12 cellular contexts compared by ENCODE assay signal in genomic region chr2:8234757-8235374, GRCh38.
DNase-seq lines count a peak whose midpoint lies in the region; ATAC-seq and TF ChIP-seq lines count a peak whose summit lies in the region.
"Had no signal": no experiment of that assay in that cellular context is flagged by ENCODE, and none has a peak within 500 bp of the region (broad histone marks: within the 10 kb centered on the region; RNA-seq: fewer than 3 reads in every experiment).

No MANE protein-coding gene starts in this region.

- DNase-seq in RPMI8226 (peak; percentile 84), MCF 10A (ENCODE audit: unreplicated experiment) (no peak), T-helper 17 cell (no peak)
- no peak for DNase-seq in effector CD4-positive, alpha-beta T cell
- no peak for DNase-seq in activated T-cell treated with anti-CD3 and anti-CD28 coated beads, Interleukin-2, amount 50 U/mL, for 72 hours
- DNase-seq: DMS 273 treated with DMSO at 0.1 percent for 48 hours; stimulated activated naive CD8-positive, alpha-beta T cell treated with anti-CD3 and anti-CD28 coated beads, Interleukin-15, Interleukin-2, amounts not matched to agents 100 U/mL and 50 U/mL, for 24 hours had no signal

- intact Hi-C loops in MCF 10A (cut with micrococcal nuclease), result no loop called here

- H3K27me3 Mint-ChIP-seq in MCF 10A (ENCODE audit: insufficient read depth, unreplicated experiment) (no peaks in the 10 kb centered on the region), T-helper 17 cell (no peaks in the 10 kb centered on the region)
- peaks cover 32% of the 10 kb centered on the region for H3K27me3 Mint-ChIP-seq in activated T-cell treated with anti-CD3 and anti-CD28 coated beads, Interleukin-2, amount 50 U/mL, for 72 hours (ENCODE audit: low read depth)

- CTCF ChIA-PET in MCF 10A (lab: Yijun Ruan, JAX), result interaction anchor here (0.6 to 1.1 kb wide), 3 partner anchors 15 to 1793 kb away, joined by 3 to 4 read pairs (median 3); no protein-coding TSS in a partner anchor

- H3K9me3 Mint-ChIP-seq in MCF 10A (ENCODE audit: unreplicated experiment), result peaks cover 9% of the 10 kb centered on the region
- no peaks in the 10 kb centered on the region for H3K9me3 Mint-ChIP-seq in activated T-cell treated with anti-CD3 and anti-CD28 coated beads, Interleukin-2, amount 50 U/mL, for 72 hours

- H3K4me1 ChIP-seq in BLaER1 treated with 17β-estradiol and CSF1 and Interleukin-3, amounts not matched to agents 10 nM and 100 nM, result peaks cover 76 to 96% (median 89%) of the 10 kb centered on the region in 10 experiments

- peak overlapping the region in 3 of 10 experiments; percentile 3 to 17 (median 17); a peak in 3 of 20 replicates for H3K4me3 ChIP-seq in BLaER1 treated with 17β-estradiol and CSF1 and Interleukin-3, amounts not matched to agents 10 nM and 100 nM
- H3K4me3 ChIP-seq: ascending aorta had no signal

- no peak for TF ChIP-seq CTCF in MCF 10A (IDR thresholded peaks at IDR 0.05; ENCODE audit: unreplicated experiment)

- peak overlapping the region; percentile 1 to 83 (median 44); a peak in 17 of 22 replicates for H3K9ac ChIP-seq in BLaER1 treated with 17β-estradiol and CSF1 and Interleukin-3, amounts not matched to agents 10 nM and 100 nM

- BruUV-seq in MCF 10A (replicated peaks; lab: Mats Ljungman, UMichigan), result no TSS peak

- H3K4me3 Mint-ChIP-seq in MCF 10A (ENCODE audit: unreplicated experiment) (no peak overlapping the region), T-helper 17 cell (no peak overlapping the region)
- no peak overlapping the region for H3K4me3 Mint-ChIP-seq in activated T-cell treated with anti-CD3 and anti-CD28 coated beads, Interleukin-2, amount 50 U/mL, for 72 hours

- H3K4me2 ChIP-seq in BLaER1 treated with 17β-estradiol and CSF1 and Interleukin-3, amounts not matched to agents 10 nM and 100 nM, result peak overlapping the region; percentile 76 to 92 (median 88)

- H3K27ac Mint-ChIP-seq in MCF 10A (ENCODE audit: low read depth, unreplicated experiment), result no peak overlapping the region
- H3K27ac Mint-ChIP-seq in activated T-cell treated with anti-CD3 and anti-CD28 coated beads, Interleukin-2, amount 50 U/mL, for 72 hours, result no peak overlapping the region
- no peak overlapping the region for H3K27ac Mint-ChIP-seq in T-helper 17 cell

- H3K4me1 Mint-ChIP-seq in MCF 10A (ENCODE audit: insufficient read depth, unreplicated experiment), result no peaks in the 10 kb centered on the region
- H3K4me1 Mint-ChIP-seq in activated T-cell treated with anti-CD3 and anti-CD28 coated beads, Interleukin-2, amount 50 U/mL, for 72 hours (ENCODE audit: low read depth), result peaks cover 39% of the 10 kb centered on the region
- H3K4me1 Mint-ChIP-seq in T-helper 17 cell, result peaks cover 12% of the 10 kb centered on the region

- ATAC-seq in GM19328 (IDR thresholded peaks at IDR 0.05; ENCODE audit: unreplicated experiment) (peak; percentile 92), HG03103 (IDR thresholded peaks at IDR 0.05; ENCODE audit: low read depth, unreplicated experiment) (peak; percentile 88), T-helper 17 cell (no peak)
- ATAC-seq in activated T-cell treated with anti-CD3 and anti-CD28 coated beads, Interleukin-2, amount 50 U/mL, for 72 hours (replicated peaks in 1 of 2), result no peak
- ATAC-seq: Panc1; stimulated activated naive CD8-positive, alpha-beta T cell treated with anti-CD3 and anti-CD28 coated beads, Interleukin-15, Interleukin-2, amounts not matched to agents 100 U/mL and 50 U/mL, for 24 hours had no signal

- H3K36me3 Mint-ChIP-seq in MCF 10A (ENCODE audit: insufficient read depth, unreplicated experiment), result no peaks in the 10 kb centered on the region
- no peaks in the 10 kb centered on the region for H3K36me3 Mint-ChIP-seq in activated T-cell treated with anti-CD3 and anti-CD28 coated beads, Interleukin-2, amount 50 U/mL, for 72 hours (ENCODE audit: insufficient read depth in 2 of 2)
- peaks cover 2% of the 10 kb centered on the region for H3K36me3 Mint-ChIP-seq in T-helper 17 cell (ENCODE audit: low read depth)

- H3K9me3 ChIP-seq in BLaER1 treated with 17β-estradiol and CSF1 and Interleukin-3, amounts not matched to agents 10 nM and 100 nM (replicated peaks in 1 of 11), result peaks cover 0 to 9% (median 5%) of the 10 kb centered on the region in 11 experiments; a peak in 6 of 22 replicates
- H3K9me3 ChIP-seq in T-helper 17 cell (ENCODE audit: control insufficient read depth, low read length, poor library complexity, severe bottlenecking), result no peaks in the 10 kb centered on the region
- H3K9me3 ChIP-seq: ascending aorta had no signal

- no peaks in the 10 kb centered on the region for H3K36me3 ChIP-seq in BLaER1 treated with 17β-estradiol and CSF1 and Interleukin-3, amounts not matched to agents 10 nM and 100 nM
- H3K36me3 ChIP-seq: ascending aorta had no signal

- no peaks in the 10 kb centered on the region for H4K20me1 ChIP-seq in BLaER1 treated with 17β-estradiol and CSF1 and Interleukin-3, amounts not matched to agents 10 nM and 100 nM

- POLR2A ChIA-PET in MCF 10A (lab: Yijun Ruan, JAX), result no interaction called here

- no peaks in the 10 kb centered on the region for H3K27me3 ChIP-seq in BLaER1 treated with 17β-estradiol and CSF1 and Interleukin-3, amounts not matched to agents 10 nM and 100 nM
- H3K27me3 ChIP-seq: ascending aorta had no signal

- peak overlapping the region; percentile 65 to 97 (median 93); a peak in 21 of 22 replicates for H3K27ac ChIP-seq in BLaER1 treated with 17β-estradiol and CSF1 and Interleukin-3, amounts not matched to agents 10 nM and 100 nM
- H3K27ac ChIP-seq: ascending aorta had no signal

Comparison
In these comparisons a context has a peak if more than half of its experiments do, and no peak if none do; other contexts are left out.
1. ATAC-seq: peak in GM19328 (single experiment) and HG03103 (single experiment); none in activated T-cell treated with anti-CD3 and anti-CD28 coated beads, Interleukin-2, amount 50 U/mL, for 72 hours (0 of 2) and T-helper 17 cell (single experiment).